24 cellular contexts compared by ENCODE assay signal in the genomic region with DNA sequence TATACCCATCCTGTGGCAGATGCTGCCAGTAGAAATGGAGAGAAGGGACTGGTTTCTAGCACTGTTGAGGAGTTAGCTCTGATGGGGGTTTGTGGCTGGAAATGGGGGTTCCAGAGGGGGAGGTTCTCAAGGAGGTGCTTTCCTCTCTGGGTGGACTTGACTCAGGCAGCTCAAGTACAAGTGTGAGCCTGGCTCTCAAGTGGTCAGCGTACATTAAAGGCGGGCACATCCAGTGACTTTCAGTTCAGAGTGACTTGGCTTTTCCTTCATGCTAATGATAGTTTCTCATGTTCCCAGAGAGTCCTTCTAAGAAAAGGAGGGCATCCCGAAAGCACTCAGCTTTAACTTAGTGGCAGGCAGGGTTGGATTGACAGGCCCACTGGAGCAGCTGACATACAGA. TPM values are rescaled to one million over a fixed set of nuclear protein-coding genes. Genes with fewer than 3 reads are reported as not detected.
DNase-seq lines count a peak whose midpoint lies in the region; ATAC-seq and TF ChIP-seq lines count a peak whose summit lies in the region.
"Had no signal": no experiment of that assay in that cellular context is flagged by ENCODE, and none has a peak within 500 bp of the region (broad histone marks: within the 10 kb centered on the region; RNA-seq: fewer than 3 reads in every experiment).

No MANE protein-coding gene starts in this region.

- H2AFZ ChIP-seq in GM23338, result no peak overlapping the region

- H3K27me3 ChIP-seq in BLaER1 (no peaks in the 10 kb centered on the region), GM23338 (ENCODE audit: insufficient read depth) (no peaks in the 10 kb centered on the region), left lung (no peaks in the 10 kb centered on the region)
- H3K27me3 ChIP-seq: MG63 had no signal

- no peaks in the 10 kb centered on the region for H3F3A ChIP-seq in GM23338 (replicated peaks; ENCODE audit: low read depth)

- H3K27ac ChIP-seq in BLaER1 (peak overlapping the region; percentile 95), GM23338 (ENCODE audit: low read depth) (no peak overlapping the region), caudate nucleus (ENCODE audit: low read depth, low read length) (peak overlapping the region; percentile 1), left lung (no peak overlapping the region)

- H3K4me1 ChIP-seq in BLaER1, result peaks cover 70% of the 10 kb centered on the region
- no peaks in the 10 kb centered on the region for H3K4me1 ChIP-seq in GM23338 (ENCODE audit: insufficient read depth)
- H3K4me1 ChIP-seq in left lung, result peaks cover 0 to 6% of the 10 kb centered on the region in 2 donors
- H3K4me1 ChIP-seq: Caco-2 had no signal

- intact Hi-C loops in left lung (cut with DNase I), result no loop called here
- intact Hi-C loops in Right ventricle myocardium inferior (cut with DNase I), result no loop called here

- H3K27ac Mint-ChIP-seq in GM23338, result 0 out of 2 replicates have a peak overlapping the region, but pooled peaks have one; percentile 56
- H3K27ac Mint-ChIP-seq: CD4-positive, alpha-beta T cell had no signal

- peaks cover 10% of the 10 kb centered on the region; the same call in 1 of the 2 replicates for H3K9me3 ChIP-seq in BLaER1
- no peaks in the 10 kb centered on the region for H3K9me3 ChIP-seq in left lung
- H3K9me3 ChIP-seq: Caco-2, MG63 had no signal

- TF ChIP-seq CTCF in GM23338 (conservative IDR thresholded peaks at IDR 0.05; ENCODE audit: low read depth in 2 of 2) (no peak), left lung (IDR thresholded peaks at IDR 0.05) (no peak), GM20000 (IDR thresholded peaks at IDR 0.05; ENCODE audit: extremely low read depth, missing control alignments) (no peak)

- H3K4me3 Mint-ChIP-seq in GM23338, result no peak overlapping the region
- H3K4me3 Mint-ChIP-seq: CD4-positive, alpha-beta T cell had no signal

- ATAC-seq in GM23338, result no peak
- ATAC-seq in left lung, result peak; percentile 45
- ATAC-seq in HG02870 (IDR thresholded peaks at IDR 0.05; ENCODE audit: unreplicated experiment), result no peak
- no peak for ATAC-seq in Right ventricle myocardium inferior
- ATAC-seq: HCT116 had no signal

- H3K4me2 ChIP-seq in BLaER1 (peak overlapping the region; percentile 94), GM23338 (no peak overlapping the region)

- H3K4me1 Mint-ChIP-seq in GM23338, result no peaks in the 10 kb centered on the region

- H3K9me2 ChIP-seq in GM23338 (ENCODE audit: insufficient read depth), result no peaks in the 10 kb centered on the region

- H3K79me2 ChIP-seq in GM23338 (replicated peaks; ENCODE audit: insufficient read depth), result no peaks in the 10 kb centered on the region

- DNase-seq in GM23338 (ENCODE audit: low spot score) (no peak), caudate nucleus (lab: John Stamatoyannopoulos, UW) (no peak), left lung (no peak), GM20000 (ENCODE audit: low spot score) (no peak), Right ventricle myocardium inferior (ENCODE audit: missing footprints) (no peak), G401 (ENCODE audit: low spot score) (no peak)
- DNase-seq: Caco-2; CD4-positive, alpha-beta T cell; DMS 273 treated with DMSO at 0.1 percent for 48 hours; DND-41; Kasumi-1; MG63; NCI-H1048; NCI-H1417 treated with DMSO at 0.1 percent for 48 hours; NCI-H187; NCI-H2107; NCI-H446 treated with DMSO at 0.1 percent for 48 hours; NCI-H526 treated with DMSO at 0.1 percent for 48 hours; Right ventricle myocardium superior had no signal

- H4K20me1 ChIP-seq in BLaER1 (no peaks in the 10 kb centered on the region), GM23338 (replicated peaks; ENCODE audit: insufficient read depth) (0 out of 2 replicates have a peak, but pooled peaks cover 6% of the 10 kb centered on the region)

- in situ Hi-C loops in G401 (cut with HindIII; ENCODE audit: low sequenced_read_pairs), result no loop called here

- H3K4me3 ChIP-seq in BLaER1 (peak overlapping the region; percentile 52), GM23338 (no peak overlapping the region), left lung (no peak overlapping the region)
- H3K4me3 ChIP-seq: MG63 had no signal

- H3K9me3 Mint-ChIP-seq in GM23338, result no peaks in the 10 kb centered on the region
- H3K9me3 Mint-ChIP-seq: CD4-positive, alpha-beta T cell had no signal

- H3K36me3 ChIP-seq in BLaER1 (peaks cover 67% of the 10 kb centered on the region), GM23338 (ENCODE audit: insufficient read depth) (peaks cover 13% of the 10 kb centered on the region), left lung (peaks cover 0 to 100% of the 10 kb centered on the region in 2 donors)

- peak overlapping the region; percentile 82 for H3K9ac ChIP-seq in BLaER1

- peaks cover 50% of the 10 kb centered on the region for H3K36me3 Mint-ChIP-seq in GM23338 (ENCODE audit: low read depth)

- H3K27me3 Mint-ChIP-seq in GM23338 (ENCODE audit: insufficient read depth, low read depth, poor library complexity), result peaks cover 2% of the 10 kb centered on the region
- H3K27me3 Mint-ChIP-seq: CD4-positive, alpha-beta T cell had no signal

TF ChIP-seq in GM23338, 12 proteins besides CTCF, POLR2A, EP300 and RAD21 (continues in another document):
- TF ChIP-seq JUNB (IDR thresholded peaks at IDR 0.05; ENCODE audit: unreplicated experiment), result no peak
- TF ChIP-seq, protein P1, sequence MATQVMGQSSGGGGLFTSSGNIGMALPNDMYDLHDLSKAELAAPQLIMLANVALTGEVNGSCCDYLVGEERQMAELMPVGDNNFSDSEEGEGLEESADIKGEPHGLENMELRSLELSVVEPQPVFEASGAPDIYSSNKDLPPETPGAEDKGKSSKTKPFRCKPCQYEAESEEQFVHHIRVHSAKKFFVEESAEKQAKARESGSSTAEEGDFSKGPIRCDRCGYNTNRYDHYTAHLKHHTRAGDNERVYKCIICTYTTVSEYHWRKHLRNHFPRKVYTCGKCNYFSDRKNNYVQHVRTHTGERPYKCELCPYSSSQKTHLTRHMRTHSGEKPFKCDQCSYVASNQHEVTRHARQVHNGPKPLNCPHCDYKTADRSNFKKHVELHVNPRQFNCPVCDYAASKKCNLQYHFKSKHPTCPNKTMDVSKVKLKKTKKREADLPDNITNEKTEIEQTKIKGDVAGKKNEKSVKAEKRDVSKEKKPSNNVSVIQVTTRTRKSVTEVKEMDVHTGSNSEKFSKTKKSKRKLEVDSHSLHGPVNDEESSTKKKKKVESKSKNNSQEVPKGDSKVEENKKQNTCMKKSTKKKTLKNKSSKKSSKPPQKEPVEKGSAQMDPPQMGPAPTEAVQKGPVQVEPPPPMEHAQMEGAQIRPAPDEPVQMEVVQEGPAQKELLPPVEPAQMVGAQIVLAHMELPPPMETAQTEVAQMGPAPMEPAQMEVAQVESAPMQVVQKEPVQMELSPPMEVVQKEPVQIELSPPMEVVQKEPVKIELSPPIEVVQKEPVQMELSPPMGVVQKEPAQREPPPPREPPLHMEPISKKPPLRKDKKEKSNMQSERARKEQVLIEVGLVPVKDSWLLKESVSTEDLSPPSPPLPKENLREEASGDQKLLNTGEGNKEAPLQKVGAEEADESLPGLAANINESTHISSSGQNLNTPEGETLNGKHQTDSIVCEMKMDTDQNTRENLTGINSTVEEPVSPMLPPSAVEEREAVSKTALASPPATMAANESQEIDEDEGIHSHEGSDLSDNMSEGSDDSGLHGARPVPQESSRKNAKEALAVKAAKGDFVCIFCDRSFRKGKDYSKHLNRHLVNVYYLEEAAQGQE (IDR thresholded peaks at IDR 0.05; ENCODE audit: unreplicated experiment), result no peak

RNA-seq across cellular contexts. Expression of a gene that starts 58.9 kb away (rescaled TPM):
- not detected in 2 replicates for total RNA-seq in GM23338 (2014; rRNA removed; shearing (Covaris generic))
- polyA plus RNA-seq in GM23338 (2016; fragmentation: Nextera tagmentation; extraction: Ambion mirVana), result 0.37 and 0.40 TPM in 2 replicates
- total RNA-seq in left lung (under 1 TPM in 1 of 2 donors, not detected in 1; 0.13 TPM), Right ventricle myocardium inferior (not detected)
- 9.0 TPM in 1 of 2 replicates, not detected in the other for total RNA-seq in G401 (2014; rRNA removed; shearing (Covaris generic))
- total RNA-seq: CD4-positive, alpha-beta T cell; H1; Right ventricle myocardium superior; SK-MEL-5 had no signal

Comparison
In these comparisons a context has a peak if more than half of its experiments do, and no peak if none do; other contexts are left out.
1. H3K27ac ChIP-seq: peak in BLaER1 (single experiment) and caudate nucleus (single experiment); none in GM23338 (single experiment) and left lung (0 of 2).